ENCODE assay signal across 1 cellular context in genomic region chr22:33864723-33865130, GRCh38.
TF ChIP-seq lines count a peak whose summit lies in the region.

No MANE protein-coding gene starts in this region.

TF ChIP-seq in HepG2, 621 proteins besides CTCF, POLR2A, EP300 and RAD21 (continued from another document):
- TF ChIP-seq, protein P1, sequence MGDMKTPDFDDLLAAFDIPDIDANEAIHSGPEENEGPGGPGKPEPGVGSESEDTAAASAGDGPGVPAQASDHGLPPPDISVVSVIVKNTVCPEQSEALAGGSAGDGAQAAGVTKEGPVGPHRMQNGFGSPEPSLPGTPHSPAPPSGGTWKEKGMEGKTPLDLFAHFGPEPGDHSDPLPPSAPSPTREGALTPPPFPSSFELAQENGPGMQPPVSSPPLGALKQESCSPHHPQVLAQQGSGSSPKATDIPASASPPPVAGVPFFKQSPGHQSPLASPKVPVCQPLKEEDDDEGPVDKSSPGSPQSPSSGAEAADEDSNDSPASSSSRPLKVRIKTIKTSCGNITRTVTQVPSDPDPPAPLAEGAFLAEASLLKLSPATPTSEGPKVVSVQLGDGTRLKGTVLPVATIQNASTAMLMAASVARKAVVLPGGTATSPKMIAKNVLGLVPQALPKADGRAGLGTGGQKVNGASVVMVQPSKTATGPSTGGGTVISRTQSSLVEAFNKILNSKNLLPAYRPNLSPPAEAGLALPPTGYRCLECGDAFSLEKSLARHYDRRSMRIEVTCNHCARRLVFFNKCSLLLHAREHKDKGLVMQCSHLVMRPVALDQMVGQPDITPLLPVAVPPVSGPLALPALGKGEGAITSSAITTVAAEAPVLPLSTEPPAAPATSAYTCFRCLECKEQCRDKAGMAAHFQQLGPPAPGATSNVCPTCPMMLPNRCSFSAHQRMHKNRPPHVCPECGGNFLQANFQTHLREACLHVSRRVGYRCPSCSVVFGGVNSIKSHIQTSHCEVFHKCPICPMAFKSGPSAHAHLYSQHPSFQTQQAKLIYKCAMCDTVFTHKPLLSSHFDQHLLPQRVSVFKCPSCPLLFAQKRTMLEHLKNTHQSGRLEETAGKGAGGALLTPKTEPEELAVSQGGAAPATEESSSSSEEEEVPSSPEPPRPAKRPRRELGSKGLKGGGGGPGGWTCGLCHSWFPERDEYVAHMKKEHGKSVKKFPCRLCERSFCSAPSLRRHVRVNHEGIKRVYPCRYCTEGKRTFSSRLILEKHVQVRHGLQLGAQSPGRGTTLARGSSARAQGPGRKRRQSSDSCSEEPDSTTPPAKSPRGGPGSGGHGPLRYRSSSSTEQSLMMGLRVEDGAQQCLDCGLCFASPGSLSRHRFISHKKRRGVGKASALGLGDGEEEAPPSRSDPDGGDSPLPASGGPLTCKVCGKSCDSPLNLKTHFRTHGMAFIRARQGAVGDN (CRISPR knock-in tag; IDR thresholded peaks at IDR 0.05) = peak; percentile 12; the same call in 1 of the 2 replicates
- peak; percentile 28; the same call in 1 of the 2 replicates for TF ChIP-seq ZNF331 (CRISPR knock-in tag; IDR thresholded peaks at IDR 0.05)
- no peak for TF ChIP-seq ZSCAN31 (CRISPR knock-in tag; IDR thresholded peaks at IDR 0.05; ENCODE audit: low read depth)
- no peak for TF ChIP-seq NCOR1 (IDR thresholded peaks at IDR 0.05; ENCODE audit: borderline replicate concordance, low read length)
- peak; percentile 92 for TF ChIP-seq ZNF792 (CRISPR knock-in tag; IDR thresholded peaks at IDR 0.05)
- no peak for TF ChIP-seq DNMT3B (CRISPR knock-in tag; conservative IDR thresholded peaks at IDR 0.05)
- TF ChIP-seq RNF2 (conservative IDR thresholded peaks at IDR 0.05; ENCODE audit: low read depth) = no peak
- TF ChIP-seq ZNF768 (CRISPR knock-in tag; IDR thresholded peaks at IDR 0.05) = no peak
- no peak for TF ChIP-seq ZNF280B (CRISPR knock-in tag; IDR thresholded peaks at IDR 0.05; ENCODE audit: borderline replicate concordance)
- no peak for TF ChIP-seq CENPX (CRISPR knock-in tag; IDR thresholded peaks at IDR 0.05)
- no peak for TF ChIP-seq NFIC (IDR thresholded peaks at IDR 0.05; ENCODE audit: low read length)
- TF ChIP-seq ZXDC (CRISPR knock-in tag; IDR thresholded peaks at IDR 0.05) = no peak
- TF ChIP-seq ZNF235 (CRISPR knock-in tag; IDR thresholded peaks at IDR 0.05; ENCODE audit: borderline replicate concordance) = no peak
- no peak for TF ChIP-seq ZNF253 (CRISPR knock-in tag; IDR thresholded peaks at IDR 0.05; ENCODE audit: borderline replicate concordance)
- no peak for TF ChIP-seq ZNF224 (CRISPR knock-in tag; IDR thresholded peaks at IDR 0.05)
- no peak for TF ChIP-seq THAP7 (CRISPR knock-in tag; IDR thresholded peaks at IDR 0.05)
- TF ChIP-seq ZNF674 (CRISPR knock-in tag; IDR thresholded peaks at IDR 0.05; ENCODE audit: low read depth) = no peak
- TF ChIP-seq ZNF569 (CRISPR knock-in tag; IDR thresholded peaks at IDR 0.05; ENCODE audit: borderline replicate concordance) = no peak
- 0 out of 2 replicates have a peak, but pooled peaks have one; percentile 28 for TF ChIP-seq REPIN1 (CRISPR knock-in tag; IDR thresholded peaks at IDR 0.05; ENCODE audit: borderline replicate concordance, low read depth)
- TF ChIP-seq, protein P2, sequence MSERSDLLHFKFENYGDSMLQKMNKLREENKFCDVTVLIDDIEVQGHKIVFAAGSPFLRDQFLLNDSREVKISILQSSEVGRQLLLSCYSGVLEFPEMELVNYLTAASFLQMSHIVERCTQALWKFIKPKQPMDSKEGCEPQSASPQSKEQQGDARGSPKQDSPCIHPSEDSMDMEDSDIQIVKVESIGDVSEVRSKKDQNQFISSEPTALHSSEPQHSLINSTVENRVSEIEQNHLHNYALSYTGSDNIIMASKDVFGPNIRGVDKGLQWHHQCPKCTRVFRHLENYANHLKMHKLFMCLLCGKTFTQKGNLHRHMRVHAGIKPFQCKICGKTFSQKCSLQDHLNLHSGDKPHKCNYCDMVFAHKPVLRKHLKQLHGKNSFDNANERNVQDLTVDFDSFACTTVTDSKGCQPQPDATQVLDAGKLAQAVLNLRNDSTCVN (CRISPR knock-in tag; IDR thresholded peaks at IDR 0.05; ENCODE audit: borderline replicate concordance) = no peak
- no peak for TF ChIP-seq ZNF362 (CRISPR knock-in tag; IDR thresholded peaks at IDR 0.05; ENCODE audit: borderline replicate concordance)
- TF ChIP-seq HNF4G (IDR thresholded peaks at IDR 0.05; ENCODE audit: borderline replicate concordance, low read depth, low read length) = no peak
- TF ChIP-seq HNF4G (CRISPR knock-in tag; IDR thresholded peaks at IDR 0.05; ENCODE audit: borderline replicate concordance, low read depth) = no peak
- TF ChIP-seq, protein P3, sequence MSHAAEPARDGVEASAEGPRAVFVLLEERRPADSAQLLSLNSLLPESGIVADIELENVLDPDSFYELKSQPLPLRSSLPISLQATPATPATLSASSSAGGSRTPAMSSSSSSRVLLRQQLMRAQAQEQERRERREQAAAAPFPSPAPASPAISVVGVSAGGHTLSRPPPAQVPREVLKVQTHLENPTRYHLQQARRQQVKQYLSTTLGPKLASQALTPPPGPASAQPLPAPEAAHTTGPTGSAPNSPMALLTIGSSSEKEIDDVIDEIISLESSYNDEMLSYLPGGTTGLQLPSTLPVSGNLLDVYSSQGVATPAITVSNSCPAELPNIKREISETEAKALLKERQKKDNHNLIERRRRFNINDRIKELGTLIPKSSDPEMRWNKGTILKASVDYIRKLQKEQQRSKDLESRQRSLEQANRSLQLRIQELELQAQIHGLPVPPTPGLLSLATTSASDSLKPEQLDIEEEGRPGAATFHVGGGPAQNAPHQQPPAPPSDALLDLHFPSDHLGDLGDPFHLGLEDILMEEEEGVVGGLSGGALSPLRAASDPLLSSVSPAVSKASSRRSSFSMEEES (CRISPR knock-in tag; IDR thresholded peaks at IDR 0.05) = no peak
- no peak for TF ChIP-seq ZNF724P (CRISPR knock-in tag; IDR thresholded peaks at IDR 0.05; ENCODE audit: borderline replicate concordance)
- no peak for TF ChIP-seq MTF2 (CRISPR knock-in tag; IDR thresholded peaks at IDR 0.05; ENCODE audit: borderline replicate concordance)
- no peak for TF ChIP-seq ZNF883 (CRISPR knock-in tag; IDR thresholded peaks at IDR 0.05; ENCODE audit: not compliant biosample characterization)
- no peak for TF ChIP-seq ZNF790 (CRISPR knock-in tag; IDR thresholded peaks at IDR 0.05; ENCODE audit: borderline replicate concordance)
- no peak for TF ChIP-seq AHR (CRISPR knock-in tag; IDR thresholded peaks at IDR 0.05)
- TF ChIP-seq MBNL3 (CRISPR knock-in tag; conservative IDR thresholded peaks at IDR 0.05) = no peak
- TF ChIP-seq FOXC1 (CRISPR knock-in tag; IDR thresholded peaks at IDR 0.05; ENCODE audit: borderline replicate concordance) = no peak
- TF ChIP-seq, protein P4, sequence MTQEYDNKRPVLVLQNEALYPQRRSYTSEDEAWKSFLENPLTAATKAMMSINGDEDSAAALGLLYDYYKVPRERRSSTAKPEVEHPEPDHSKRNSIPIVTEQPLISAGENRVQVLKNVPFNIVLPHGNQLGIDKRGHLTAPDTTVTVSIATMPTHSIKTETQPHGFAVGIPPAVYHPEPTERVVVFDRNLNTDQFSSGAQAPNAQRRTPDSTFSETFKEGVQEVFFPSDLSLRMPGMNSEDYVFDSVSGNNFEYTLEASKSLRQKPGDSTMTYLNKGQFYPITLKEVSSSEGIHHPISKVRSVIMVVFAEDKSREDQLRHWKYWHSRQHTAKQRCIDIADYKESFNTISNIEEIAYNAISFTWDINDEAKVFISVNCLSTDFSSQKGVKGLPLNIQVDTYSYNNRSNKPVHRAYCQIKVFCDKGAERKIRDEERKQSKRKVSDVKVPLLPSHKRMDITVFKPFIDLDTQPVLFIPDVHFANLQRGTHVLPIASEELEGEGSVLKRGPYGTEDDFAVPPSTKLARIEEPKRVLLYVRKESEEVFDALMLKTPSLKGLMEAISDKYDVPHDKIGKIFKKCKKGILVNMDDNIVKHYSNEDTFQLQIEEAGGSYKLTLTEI (CRISPR knock-in tag; conservative IDR thresholded peaks at IDR 0.05) = no peak
- TF ChIP-seq KDM5A (IDR thresholded peaks at IDR 0.05; ENCODE audit: borderline replicate concordance, low read length) = no peak
- TF ChIP-seq GFI1 (CRISPR knock-in tag; IDR thresholded peaks at IDR 0.05; ENCODE audit: borderline replicate concordance) = 0 out of 2 replicates have a peak, but pooled peaks have one; percentile 34
- TF ChIP-seq ZNF292 (CRISPR knock-in tag; IDR thresholded peaks at IDR 0.05; ENCODE audit: borderline replicate concordance, low read depth) = 0 out of 2 replicates have a peak, but pooled peaks have one; percentile 54
- peak; percentile 30; the same call in 1 of the 2 replicates for TF ChIP-seq SAP130 (CRISPR knock-in tag; IDR thresholded peaks at IDR 0.05; ENCODE audit: low read depth)
- TF ChIP-seq, protein P5, sequence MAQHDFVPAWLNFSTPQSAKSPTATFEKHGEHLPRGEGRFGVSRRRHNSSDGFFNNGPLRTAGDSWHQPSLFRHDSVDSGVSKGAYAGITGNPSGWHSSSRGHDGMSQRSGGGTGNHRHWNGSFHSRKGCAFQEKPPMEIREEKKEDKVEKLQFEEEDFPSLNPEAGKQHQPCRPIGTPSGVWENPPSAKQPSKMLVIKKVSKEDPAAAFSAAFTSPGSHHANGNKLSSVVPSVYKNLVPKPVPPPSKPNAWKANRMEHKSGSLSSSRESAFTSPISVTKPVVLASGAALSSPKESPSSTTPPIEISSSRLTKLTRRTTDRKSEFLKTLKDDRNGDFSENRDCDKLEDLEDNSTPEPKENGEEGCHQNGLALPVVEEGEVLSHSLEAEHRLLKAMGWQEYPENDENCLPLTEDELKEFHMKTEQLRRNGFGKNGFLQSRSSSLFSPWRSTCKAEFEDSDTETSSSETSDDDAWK (CRISPR knock-in tag; IDR thresholded peaks at IDR 0.05) = no peak
- 0 out of 2 replicates have a peak, but pooled peaks have one; percentile 26 for TF ChIP-seq TARDBP (CRISPR knock-in tag; IDR thresholded peaks at IDR 0.05)
- TF ChIP-seq PPARG (CRISPR knock-in tag; conservative IDR thresholded peaks at IDR 0.05) = peak; percentile 94
- no peak for TF ChIP-seq DR1 (CRISPR knock-in tag; IDR thresholded peaks at IDR 0.05)
- peak; percentile 85 for TF ChIP-seq RXRB (CRISPR knock-in tag; IDR thresholded peaks at IDR 0.05; ENCODE audit: borderline replicate concordance)
- TF ChIP-seq NCOA5 (CRISPR knock-in tag; IDR thresholded peaks at IDR 0.05) = no peak
